ENCODE assay signal across 8 cellular contexts in genomic region chr1:248622491-248623106, GRCh38. TPM values are rescaled to one million over a fixed set of nuclear protein-coding genes. Genes with fewer than 3 reads are reported as not detected.
DNase-seq lines count a peak whose midpoint lies in the region; ATAC-seq, FAIRE-seq and TF ChIP-seq lines count a peak whose summit lies in the region.

No MANE protein-coding gene starts in this region.

- no peaks in the 10 kb centered on the region for H4K20me1 ChIP-seq in IMR-90 (ENCODE audit: insufficient read depth, low read length)

- no peak overlapping the region for H4K91ac ChIP-seq in IMR-90 (ENCODE audit: insufficient read depth, low read depth, low read length)

- no peaks in the 10 kb centered on the region for H3K79me1 ChIP-seq in IMR-90 (ENCODE audit: low read depth in 1 of 2, low read length in 2 of 2)

- no peaks in the 10 kb centered on the region for H3K9me3 ChIP-seq in IMR-90 (ENCODE audit: control insufficient read depth, insufficient read depth, low read length)

- H3K14ac ChIP-seq in IMR-90 (replicated peaks; ENCODE audit: low read depth, low read length) = no peak overlapping the region

- H3K9ac ChIP-seq in IMR-90 (ENCODE audit: low read depth, low read length) = no peak overlapping the region

- DNase-seq in activated CD8-positive, alpha-beta T cell treated with anti-CD3 and anti-CD28 coated beads for 36 hours = no peak
- DNase-seq in activated CD8-positive, alpha-beta T cell treated with anti-CD3 and anti-CD28 coated beads, Interleukin-2, amount 10 ng/mL, durations not matched to agents 7 days and 5 days = no peak
- DNase-seq in IMR-90 (peak; percentile 0), SKM-1 treated with dmso at 0.1 percent for 144 hours (lab: John Stamatoyannopoulos, UW; ENCODE audit: unreplicated experiment) (peak; percentile 82), left ventricle myocardium superior (no peak), urothelium cell line (ENCODE audit: low spot score) (peak; percentile 32), coronary artery (ENCODE audit: low spot score) (no peak)

- no peak overlapping the region for H3K4me2 ChIP-seq in IMR-90 (ENCODE audit: low read depth, low read length)

- H3K4me3 ChIP-seq in IMR-90 (ENCODE audit: insufficient read depth, low read depth, low read length) (no peak overlapping the region), coronary artery (no peak overlapping the region)

- no peak overlapping the region for H3K23ac ChIP-seq in IMR-90 (ENCODE audit: low read depth, low read length)

- dilution Hi-C loops in IMR-90 (cut with HindIII; ENCODE audit: low sequenced_read_pairs, unreplicated experiment) = no loop called here

- no peak overlapping the region for H3K4me3 Mint-ChIP-seq in activated CD8-positive, alpha-beta T cell treated with anti-CD3 and anti-CD28 coated beads for 36 hours
- no peak overlapping the region for H3K4me3 Mint-ChIP-seq in activated CD8-positive, alpha-beta T cell treated with anti-CD3 and anti-CD28 coated beads, Interleukin-2, amount 10 ng/mL, durations not matched to agents 7 days and 5 days

- no peak overlapping the region for H2AFZ ChIP-seq in IMR-90 (replicated peaks; ENCODE audit: low read length, poor library complexity)

- peak; percentile 92 for ATAC-seq in activated CD8-positive, alpha-beta T cell treated with anti-CD3 and anti-CD28 coated beads for 36 hours
- ATAC-seq in activated CD8-positive, alpha-beta T cell treated with anti-CD3 and anti-CD28 coated beads, Interleukin-2, amount 10 ng/mL, durations not matched to agents 7 days and 5 days = no peak
- peak; percentile 97 for ATAC-seq in GM21526 (IDR thresholded peaks at IDR 0.05; ENCODE audit: low FRiP score, unreplicated experiment)
- ATAC-seq in IMR-90 (ENCODE audit: low read depth) = no peak
- peak; percentile 45 for ATAC-seq in left ventricle myocardium superior

- H3K4me1 Mint-ChIP-seq in activated CD8-positive, alpha-beta T cell treated with anti-CD3 and anti-CD28 coated beads for 36 hours (ENCODE audit: low read depth) = peaks cover 2% of the 10 kb centered on the region
- no peaks in the 10 kb centered on the region for H3K4me1 Mint-ChIP-seq in activated CD8-positive, alpha-beta T cell treated with anti-CD3 and anti-CD28 coated beads, Interleukin-2, amount 10 ng/mL, durations not matched to agents 7 days and 5 days (ENCODE audit: low read depth)

- no peak overlapping the region for H2AK9ac ChIP-seq in IMR-90 (replicated peaks; ENCODE audit: low read depth, low read length, poor library complexity)

- TF ChIP-seq RAD21 in IMR-90 (IDR thresholded peaks at IDR 0.05; ENCODE audit: low read length) = peak; percentile 27; the same call in 1 of the 2 replicates

- TF ChIP-seq POLR2A in IMR-90 (IDR thresholded peaks at IDR 0.05; ENCODE audit: low read depth, low read length) = no peak

- H4K8ac ChIP-seq in IMR-90 (ENCODE audit: low read depth in 2 of 2, low read length in 2 of 2) = no peak overlapping the region

- H3K27ac ChIP-seq in IMR-90 (ENCODE audit: insufficient read depth, low read length) = no peak overlapping the region
- no peak overlapping the region for H3K27ac ChIP-seq in coronary artery

- in situ Hi-C loops in IMR-90 (cut with MboI; ENCODE audit: low sequenced_read_pairs) = no loop called here

- no peak overlapping the region for H2BK5ac ChIP-seq in IMR-90 (ENCODE audit: low read depth, low read length, poor library complexity, severe bottlenecking)

- H3K4ac ChIP-seq in IMR-90 (ENCODE audit: low read depth, low read length) = no peak overlapping the region

- no peak overlapping the region for H3K27ac Mint-ChIP-seq in activated CD8-positive, alpha-beta T cell treated with anti-CD3 and anti-CD28 coated beads for 36 hours
- H3K27ac Mint-ChIP-seq in activated CD8-positive, alpha-beta T cell treated with anti-CD3 and anti-CD28 coated beads, Interleukin-2, amount 10 ng/mL, durations not matched to agents 7 days and 5 days = no peak overlapping the region

- POLR2A ChIA-PET in activated CD8-positive, alpha-beta T cell treated with anti-CD3 and anti-CD28 coated beads for 36 hours (lab: Charles Lee) = no interaction called here
- POLR2A ChIA-PET in activated CD8-positive, alpha-beta T cell treated with anti-CD3 and anti-CD28 coated beads, Interleukin-2, amount 10 ng/mL, durations not matched to agents 7 days and 5 days (lab: Charles Lee) = no interaction called here
- POLR2A ChIA-PET in IMR-90 (lab: Charles Lee; ENCODE audit: unreplicated experiment) = no interaction called here

- CTCF ChIA-PET in activated CD8-positive, alpha-beta T cell treated with anti-CD3 and anti-CD28 coated beads for 36 hours (lab: Charles Lee) = interaction anchor here (0.6 to 6.9 kb wide), 13 partner anchors 9 to 706 kb away, joined by 3 to 89 read pairs (median 3); partner anchors contain the start of gene SH3BP5L
- CTCF ChIA-PET in activated CD8-positive, alpha-beta T cell treated with anti-CD3 and anti-CD28 coated beads, Interleukin-2, amount 10 ng/mL, durations not matched to agents 7 days and 5 days (lab: Charles Lee) = interaction anchor here (0.9 to 4.8 kb wide), 8 partner anchors 9 to 379 kb away, joined by 3 to 34 read pairs (median 4); partner anchors contain the start of gene ZNF692
- CTCF ChIA-PET in IMR-90 (lab: Yijun Ruan, JAX) = no interaction called here

- no peaks in the 10 kb centered on the region for H3K36me3 Mint-ChIP-seq in activated CD8-positive, alpha-beta T cell treated with anti-CD3 and anti-CD28 coated beads for 36 hours (ENCODE audit: low read depth)
- H3K36me3 Mint-ChIP-seq in activated CD8-positive, alpha-beta T cell treated with anti-CD3 and anti-CD28 coated beads, Interleukin-2, amount 10 ng/mL, durations not matched to agents 7 days and 5 days (ENCODE audit: low read depth) = no peaks in the 10 kb centered on the region

- no peaks in the 10 kb centered on the region for H3K27me3 Mint-ChIP-seq in activated CD8-positive, alpha-beta T cell treated with anti-CD3 and anti-CD28 coated beads for 36 hours
- peaks cover 3% of the 10 kb centered on the region for H3K27me3 Mint-ChIP-seq in activated CD8-positive, alpha-beta T cell treated with anti-CD3 and anti-CD28 coated beads, Interleukin-2, amount 10 ng/mL, durations not matched to agents 7 days and 5 days (ENCODE audit: low read depth)

- no peak overlapping the region for H3K18ac ChIP-seq in IMR-90 (ENCODE audit: low read depth, low read length)

- H3K4me1 ChIP-seq in IMR-90 (ENCODE audit: control insufficient read depth, insufficient read depth, low read length) = no peaks in the 10 kb centered on the region

- no peaks in the 10 kb centered on the region for H3K9me3 Mint-ChIP-seq in activated CD8-positive, alpha-beta T cell treated with anti-CD3 and anti-CD28 coated beads for 36 hours
- no peaks in the 10 kb centered on the region for H3K9me3 Mint-ChIP-seq in activated CD8-positive, alpha-beta T cell treated with anti-CD3 and anti-CD28 coated beads, Interleukin-2, amount 10 ng/mL, durations not matched to agents 7 days and 5 days (ENCODE audit: insufficient read depth)

- intact Hi-C loops in activated CD8-positive, alpha-beta T cell treated with anti-CD3 and anti-CD28 coated beads for 36 hours (cut with micrococcal nuclease) = loop anchor here (2.0 to 5.0 kb wide), 2 partner anchors 65 to 182 kb away; no protein-coding TSS in a partner anchor
- intact Hi-C loops in IMR-90 (cut with micrococcal nuclease) = no loop called here
- intact Hi-C loops in left ventricle myocardium superior (cut with micrococcal nuclease) = loop anchor here (5.0 kb wide), 1 partner anchor 185 kb away; no protein-coding TSS in a partner anchor

- H4K5ac ChIP-seq in IMR-90 (ENCODE audit: low read depth, low read length) = no peak overlapping the region

- H2AK5ac ChIP-seq in IMR-90 (ENCODE audit: low read depth, low read length) = no peak overlapping the region

- H3K56ac ChIP-seq in IMR-90 (ENCODE audit: extremely low read depth, insufficient read depth, low read length) = no peak overlapping the region

- no peaks in the 10 kb centered on the region for H3K27me3 ChIP-seq in IMR-90 (ENCODE audit: control insufficient read depth, insufficient read depth, low read length)

- WGBS in IMR-90 (ENCODE audit: extremely low coverage in 2 of 2, insufficient read length in 1 of 2), 2 experiments = no CpG with 5 or more reads among the region's 5 CpGs

- H2BK120ac ChIP-seq in IMR-90 (ENCODE audit: low read depth, low read length) = no peak overlapping the region

- TF ChIP-seq CTCF in activated CD8-positive, alpha-beta T cell treated with anti-CD3 and anti-CD28 coated beads for 36 hours (IDR thresholded peaks at IDR 0.05) = peak; percentile 70
- TF ChIP-seq CTCF in IMR-90 (conservative IDR thresholded peaks at IDR 0.05; ENCODE audit: low read depth, low read length) (0 out of 2 replicates have a peak, but pooled peaks have one; percentile 14), coronary artery (IDR thresholded peaks at IDR 0.05) (no peak)

- no peaks in the 10 kb centered on the region for H3K36me3 ChIP-seq in IMR-90 (ENCODE audit: control insufficient read depth, insufficient read depth, low read length)

- no peak for FAIRE-seq in urothelium cell line (lab: Jason Lieb, UNC)

- BruUV-seq in IMR-90 (replicated peaks; lab: Mats Ljungman, UMichigan) = no TSS peak

- no peak overlapping the region for H2BK20ac ChIP-seq in IMR-90 (ENCODE audit: low read depth, low read length)

- no peaks in the 10 kb centered on the region for H3K9me1 ChIP-seq in IMR-90 (ENCODE audit: insufficient read depth, low read length)

- no peak overlapping the region for H2BK15ac ChIP-seq in IMR-90 (ENCODE audit: low read depth, low read length)

RNA-seq across cellular contexts. Expression of gene OR2T11, which starts 12.3 kb away (rescaled TPM):
- total RNA-seq in activated CD8-positive, alpha-beta T cell treated with anti-CD3 and anti-CD28 coated beads for 36 hours = not detected
- total RNA-seq in activated CD8-positive, alpha-beta T cell treated with anti-CD3 and anti-CD28 coated beads, Interleukin-2, amount 10 ng/mL, durations not matched to agents 7 days and 5 days = not detected
- total RNA-seq in IMR-90 (2012; rRNA removed) (not detected in 2 replicates), left ventricle myocardium superior (not detected)
- not detected in 2 replicates for polyA plus RNA-seq in IMR-90 (2012; rRNA removed)
- not detected in 2 replicates for polyA plus RNA-seq in IMR-90 (2012; cell fraction: cytosol; rRNA removed)
- not detected in 2 replicates for polyA plus RNA-seq in IMR-90 (2012; cell fraction: nucleus; rRNA removed; ENCODE audit: low replicate concordance)

RNA-seq across cellular contexts. Expression of gene OR2T35, which starts 22.5 kb away (rescaled TPM):
- total RNA-seq in activated CD8-positive, alpha-beta T cell treated with anti-CD3 and anti-CD28 coated beads for 36 hours = not detected
- not detected for total RNA-seq in activated CD8-positive, alpha-beta T cell treated with anti-CD3 and anti-CD28 coated beads, Interleukin-2, amount 10 ng/mL, durations not matched to agents 7 days and 5 days
- total RNA-seq in IMR-90 (2012; rRNA removed) (not detected in 2 replicates), left ventricle myocardium superior (not detected)
- not detected in 2 replicates for polyA plus RNA-seq in IMR-90 (2012; rRNA removed)
- polyA plus RNA-seq in IMR-90 (2012; cell fraction: cytosol; rRNA removed) = not detected in 2 replicates
- not detected in 2 replicates for polyA plus RNA-seq in IMR-90 (2012; cell fraction: nucleus; rRNA removed; ENCODE audit: low replicate concordance)

RNA-seq across cellular contexts. Expression of gene OR2T10, which starts 25.1 kb away (rescaled TPM):
- not detected for total RNA-seq in activated CD8-positive, alpha-beta T cell treated with anti-CD3 and anti-CD28 coated beads for 36 hours
- not detected for total RNA-seq in activated CD8-positive, alpha-beta T cell treated with anti-CD3 and anti-CD28 coated beads, Interleukin-2, amount 10 ng/mL, durations not matched to agents 7 days and 5 days
- total RNA-seq in IMR-90 (2012; rRNA removed) (not detected in 2 replicates), left ventricle myocardium superior (not detected)
- polyA plus RNA-seq in IMR-90 (2012; rRNA removed) = not detected in 2 replicates
- not detected in 2 replicates for polyA plus RNA-seq in IMR-90 (2012; cell fraction: cytosol; rRNA removed)
- polyA plus RNA-seq in IMR-90 (2012; cell fraction: nucleus; rRNA removed; ENCODE audit: low replicate concordance) = not detected in 2 replicates

RNA-seq across cellular contexts. Expression of gene OR2T27, which starts 32.7 kb away (rescaled TPM):
- total RNA-seq in activated CD8-positive, alpha-beta T cell treated with anti-CD3 and anti-CD28 coated beads for 36 hours = not detected
- not detected for total RNA-seq in activated CD8-positive, alpha-beta T cell treated with anti-CD3 and anti-CD28 coated beads, Interleukin-2, amount 10 ng/mL, durations not matched to agents 7 days and 5 days
- total RNA-seq in IMR-90 (2012; rRNA removed) (not detected in 2 replicates), left ventricle myocardium superior (not detected)
- not detected in 2 replicates for polyA plus RNA-seq in IMR-90 (2012; rRNA removed)
- polyA plus RNA-seq in IMR-90 (2012; cell fraction: cytosol; rRNA removed) = not detected in 2 replicates
- not detected in 2 replicates for polyA plus RNA-seq in IMR-90 (2012; cell fraction: nucleus; rRNA removed; ENCODE audit: low replicate concordance)

RNA-seq across cellular contexts. Expression of gene OR2T34, which starts 48.0 kb away (rescaled TPM):
- not detected for total RNA-seq in activated CD8-positive, alpha-beta T cell treated with anti-CD3 and anti-CD28 coated beads for 36 hours
- not detected for total RNA-seq in activated CD8-positive, alpha-beta T cell treated with anti-CD3 and anti-CD28 coated beads, Interleukin-2, amount 10 ng/mL, durations not matched to agents 7 days and 5 days
- total RNA-seq in IMR-90 (2012; rRNA removed) (not detected in 2 replicates), left ventricle myocardium superior (not detected)
- polyA plus RNA-seq in IMR-90 (2012; rRNA removed) = not detected in 2 replicates
- not detected in 2 replicates for polyA plus RNA-seq in IMR-90 (2012; cell fraction: cytosol; rRNA removed)
- not detected in 2 replicates for polyA plus RNA-seq in IMR-90 (2012; cell fraction: nucleus; rRNA removed; ENCODE audit: low replicate concordance)

Comparison
In these comparisons a context has a peak if more than half of its experiments do, and no peak if none do; other contexts are left out.
1. ATAC-seq: peak in activated CD8-positive, alpha-beta T cell treated with anti-CD3 and anti-CD28 coated beads for 36 hours (single experiment), GM21526 (single experiment) and left ventricle myocardium superior (single experiment); none in activated CD8-positive, alpha-beta T cell treated with anti-CD3 and anti-CD28 coated beads, Interleukin-2, amount 10 ng/mL, durations not matched to agents 7 days and 5 days (single experiment) and IMR-90 (single experiment).
2. DNase-seq: peak in IMR-90 (single experiment), SKM-1 treated with dmso at 0.1 percent for 144 hours (single experiment) and urothelium cell line (single experiment); none in activated CD8-positive, alpha-beta T cell treated with anti-CD3 and anti-CD28 coated beads for 36 hours (single experiment), activated CD8-positive, alpha-beta T cell treated with anti-CD3 and anti-CD28 coated beads, Interleukin-2, amount 10 ng/mL, durations not matched to agents 7 days and 5 days (single experiment), left ventricle myocardium superior (single experiment) and coronary artery (single experiment).